8 cellular contexts compared by ENCODE assay signal in genomic region chr3:45554001-45554691, GRCh38. TPM values are rescaled to one million over a fixed set of nuclear protein-coding genes. Genes with fewer than 3 reads are reported as not detected.
DNase-seq lines count a peak whose midpoint lies in the region; ATAC-seq, FAIRE-seq and TF ChIP-seq lines count a peak whose summit lies in the region.

No MANE protein-coding gene starts in this region.

- H3K4me1 ChIP-seq in OCI-LY7 (ENCODE audit: insufficient read depth, low read length, poor library complexity, severe bottlenecking) (peaks cover 34% of the 10 kb centered on the region), heart right ventricle (peaks cover 37 to 82% (median 64%) of the 10 kb centered on the region in 9 donors)

- H3K9me3 ChIP-seq in OCI-LY7 (ENCODE audit: low read length), result no peaks in the 10 kb centered on the region
- no peaks in the 10 kb centered on the region for H3K9me3 ChIP-seq in heart right ventricle

- FAIRE-seq in GM12891 (lab: Jason Lieb, UNC), result peak; percentile 72

- H4K20me1 ChIP-seq in OCI-LY7 (ENCODE audit: insufficient read depth, low read length), result no peaks in the 10 kb centered on the region

- WGBS in heart right ventricle, 2 donors, result 11 to 12% methylated on average over 4 of the region's 4 CpGs

- DNase-seq in GM12891 (ENCODE audit: insufficient read length, low spot score) (no peak), OCI-LY7 (ENCODE audit: low spot score) (peak; percentile 76), heart right ventricle (peak; percentile 59 to 64), superior temporal gyrus (ENCODE audit: extremely low spot score) (peak; percentile 7), T1000 (lab: John Stamatoyannopoulos, UW) (no peak)

- peak overlapping the region; percentile 77 for H3K4me2 ChIP-seq in OCI-LY7 (ENCODE audit: low read length)

- H3K36me3 ChIP-seq in OCI-LY7 (ENCODE audit: insufficient read depth, low read length), result no peaks in the 10 kb centered on the region
- no peaks in the 10 kb centered on the region for H3K36me3 ChIP-seq in heart right ventricle

- H3K79me2 ChIP-seq in OCI-LY7 (ENCODE audit: insufficient read depth, low read depth, low read length), result no peaks in the 10 kb centered on the region

- TF ChIP-seq POLR2A in GM12891 (IDR thresholded peaks at IDR 0.05; ENCODE audit: low read depth, low read length), result no peak

- no peak overlapping the region for H2AFZ ChIP-seq in OCI-LY7 (ENCODE audit: low read length)

- peak; percentile 65 for ATAC-seq in HG02571 (IDR thresholded peaks at IDR 0.05; ENCODE audit: unreplicated experiment)
- ATAC-seq in heart right ventricle, result peak; percentile 2 to 48 (median 18)
- ATAC-seq in HG03457 (IDR thresholded peaks at IDR 0.05; ENCODE audit: unreplicated experiment), result no peak
- ATAC-seq in GM18870 (IDR thresholded peaks at IDR 0.05; ENCODE audit: unreplicated experiment), result no peak

- POLR2A ChIA-PET in OCI-LY7 (lab: Charles Lee), result interaction anchor here (1.4 kb wide), 1 partner anchor 41 kb away, joined by 3 read pairs; the partner anchor contains the start of gene LIMD1

- intact Hi-C loops in OCI-LY7 (cut with micrococcal nuclease; ENCODE audit: unreplicated experiment), result loop anchor here (1.0 kb wide), 1 partner anchor 42 kb away; no protein-coding TSS in a partner anchor
- intact Hi-C loops in heart right ventricle (cut with DNase I), result loop anchor here in 1 of 10 donors (5.0 kb wide), 1 partner anchor 38 kb away; the partner anchor contains the start of gene LIMD1

- H3K27ac ChIP-seq in OCI-LY7 (ENCODE audit: low read depth, low read length, poor library complexity, severe bottlenecking), result peak overlapping the region; percentile 67
- peak overlapping the region; percentile 54 to 83 (median 75) for H3K27ac ChIP-seq in heart right ventricle

- TF ChIP-seq CTCF in OCI-LY7 (conservative IDR thresholded peaks at IDR 0.05; ENCODE audit: low read length), result no peak
- no peak for TF ChIP-seq CTCF in heart right ventricle (IDR thresholded peaks at IDR 0.05)

- CTCF ChIA-PET in OCI-LY7 (lab: Charles Lee; ENCODE audit: unreplicated experiment), result interaction anchor here (0.6 to 1.0 kb wide), 2 partner anchors 42 to 1368 kb away, joined by 3 to 4 read pairs; no protein-coding TSS in a partner anchor

- no TSS peak for BruUV-seq in OCI-LY7 (replicated peaks; lab: Mats Ljungman, UMichigan)

- peak overlapping the region; percentile 43 for H3K4me3 ChIP-seq in OCI-LY7 (ENCODE audit: low read depth, low read length, poor library complexity, severe bottlenecking)
- H3K4me3 ChIP-seq in heart right ventricle, result no peak overlapping the region

- H3K27me3 ChIP-seq in heart right ventricle, result no peaks in the 10 kb centered on the region

- no peaks in the 10 kb centered on the region for H3K9me2 ChIP-seq in OCI-LY7 (ENCODE audit: insufficient read depth, low read length)

TF ChIP-seq in GM12891, 5 proteins besides CTCF, POLR2A, EP300 and RAD21:
- no peak for TF ChIP-seq TAF1 (IDR thresholded peaks at IDR 0.05; ENCODE audit: low read depth, low read length)
- no peak for TF ChIP-seq PAX5 (IDR thresholded peaks at IDR 0.05; ENCODE audit: insufficient read depth, low read length, severe bottlenecking)
- peak; percentile 49 for TF ChIP-seq SPI1 (IDR thresholded peaks at IDR 0.05; ENCODE audit: low read depth, low read length)
- no peak for TF ChIP-seq POU2F2 (IDR thresholded peaks at IDR 0.05; ENCODE audit: low read depth, low read length)
- TF ChIP-seq POLR2AphosphoS5 (IDR thresholded peaks at IDR 0.05; ENCODE audit: low read depth, low read length), result no peak

RNA-seq across cellular contexts. Expression of gene LIMD1, which starts 40.4 kb away (rescaled TPM):
- 13.0 TPM for polyA plus RNA-seq in GM12891 (2012; ENCODE audit: low read depth, missing spikeins)
- 8.6 and 11.0 TPM in 2 replicates for total RNA-seq in OCI-LY7 (2014; rRNA removed; shearing (Covaris generic))
- 12.4 and 15.5 TPM in 2 replicates for total RNA-seq in OCI-LY7 (2022)
- total RNA-seq in heart right ventricle, result 10 to 100 TPM; 24.1 to 47.6 (median 35.5) TPM
- 10 to 100 TPM in 1 of 2 donors, 1 to 10 TPM in 1; 6.1 to 21.7 TPM for polyA plus RNA-seq in heart right ventricle

Comparison
In these comparisons a context has a peak if more than half of its experiments do, and no peak if none do; other contexts are left out.
1. DNase-seq: peak in OCI-LY7 (single experiment), heart right ventricle (2 of 2) and superior temporal gyrus (single experiment); none in GM12891 (single experiment) and T1000 (single experiment).
2. ATAC-seq: peak in HG02571 (single experiment) and heart right ventricle (8 of 8); none in HG03457 (single experiment) and GM18870 (single experiment).